In genomic region chr14:50225067-50225973, GRCh38 we compare ENCODE assay signal across 9 cellular contexts. TPM values are rescaled to one million over a fixed set of nuclear protein-coding genes. Genes with fewer than 3 reads are reported as not detected.
DNase-seq lines count a peak whose midpoint lies in the region; ATAC-seq and TF ChIP-seq lines count a peak whose summit lies in the region.
"Had no signal": no experiment of that assay in that cellular context is flagged by ENCODE, and none has a peak within 500 bp of the region (broad histone marks: within the 10 kb centered on the region; RNA-seq: fewer than 3 reads in every experiment).

No MANE protein-coding gene starts in this region.

- no peaks in the 10 kb centered on the region for H3K27me3 ChIP-seq in CD8-positive, alpha-beta T cell (ENCODE audit: insufficient read depth, low read length)
- H3K27me3 ChIP-seq in parathyroid adenoma (ENCODE audit: control insufficient read depth, insufficient read depth, low read length): no peaks in the 10 kb centered on the region

- no peaks in the 10 kb centered on the region for H3K9me3 Mint-ChIP-seq in CD8-positive, alpha-beta T cell

- H3K27me3 Mint-ChIP-seq in CD8-positive, alpha-beta T cell (ENCODE audit: low read depth): no peaks in the 10 kb centered on the region

- H3K36me3 ChIP-seq in CD8-positive, alpha-beta T cell (ENCODE audit: insufficient read depth, low read length): no peaks in the 10 kb centered on the region
- H3K36me3 ChIP-seq in parathyroid adenoma (ENCODE audit: control insufficient read depth, insufficient read depth, low read length): no peaks in the 10 kb centered on the region

- peak overlapping the region; percentile 67 for H3K4me2 ChIP-seq in parathyroid adenoma (ENCODE audit: low read length)

- no peak overlapping the region for H3K27ac ChIP-seq in CD8-positive, alpha-beta T cell (ENCODE audit: low read depth, low read length)
- H3K27ac ChIP-seq in parathyroid adenoma: peak overlapping the region; percentile 59

- H3K4me1 Mint-ChIP-seq in CD8-positive, alpha-beta T cell (ENCODE audit: low read depth): peaks cover 64% of the 10 kb centered on the region

- peak overlapping the region; percentile 56 for H3K27ac Mint-ChIP-seq in CD8-positive, alpha-beta T cell

- CTCF ChIA-PET in CD8-positive, alpha-beta T cell (lab: Charles Lee): no interaction called here

- intact Hi-C loops in CD8-positive, alpha-beta T cell (cut with DNase I, micrococcal nuclease): no loop called here

- ATAC-seq in CD8-positive, alpha-beta T cell: no peak
- no peak for ATAC-seq in GM19023 (IDR thresholded peaks at IDR 0.05; ENCODE audit: unreplicated experiment)
- no peak for ATAC-seq in GM21528 (IDR thresholded peaks at IDR 0.05; ENCODE audit: low FRiP score, unreplicated experiment)

- POLR2A ChIA-PET in CD8-positive, alpha-beta T cell (lab: Charles Lee): interaction anchor here (0.6 kb wide), 1 partner anchor 1669 kb away, joined by 4 read pairs; no protein-coding TSS in a partner anchor

- TF ChIP-seq CTCF in CD8-positive, alpha-beta T cell (IDR thresholded peaks at IDR 0.05): no peak
- no peak for TF ChIP-seq CTCF in parathyroid adenoma (IDR thresholded peaks at IDR 0.05)

- H3K36me3 Mint-ChIP-seq in CD8-positive, alpha-beta T cell: peaks cover 4% of the 10 kb centered on the region

- no peak overlapping the region for H2AFZ ChIP-seq in parathyroid adenoma

- H3K4me3 ChIP-seq in CD8-positive, alpha-beta T cell (ENCODE audit: low read depth, low read length): no peak overlapping the region
- H3K4me3 ChIP-seq in parathyroid adenoma (ENCODE audit: low read depth, low read length): peak overlapping the region; percentile 48

- H3K4me3 Mint-ChIP-seq in CD8-positive, alpha-beta T cell: no peak overlapping the region

- H3K9me3 ChIP-seq in CD8-positive, alpha-beta T cell (ENCODE audit: low read length): no peaks in the 10 kb centered on the region
- H3K9me3 ChIP-seq in parathyroid adenoma (ENCODE audit: control insufficient read depth, low read length): no peaks in the 10 kb centered on the region

- DNase-seq in CD8-positive, alpha-beta T cell: no peak
- peak; percentile 15 for DNase-seq in RKO (ENCODE audit: low spot score)
- DNase-seq in fibroblast of the conjunctiva (ENCODE audit: low read depth): peak; percentile 79
- no peak for DNase-seq in stimulated activated naive CD4-positive, alpha-beta T cell (lab: John Stamatoyannopoulos, UW)
- no peak for DNase-seq in NCI-H1417 (lab: John Stamatoyannopoulos, UW)
- DNase-seq: NCI-H1048 had no signal

- no peak overlapping the region for H3K9ac ChIP-seq in parathyroid adenoma

- peaks cover 49% of the 10 kb centered on the region for H3K79me2 ChIP-seq in parathyroid adenoma

- peaks cover 24% of the 10 kb centered on the region for H3K4me1 ChIP-seq in CD8-positive, alpha-beta T cell (ENCODE audit: insufficient read depth, low read length)
- peaks cover 22% of the 10 kb centered on the region for H3K4me1 ChIP-seq in parathyroid adenoma

RNA-seq across cellular contexts. Expression of gene SOS2, which starts 6.1 kb away (rescaled TPM):
- 10 to 100 TPM; 46.8 to 50.2 TPM for total RNA-seq in CD8-positive, alpha-beta T cell

Comparison
In these comparisons a context has a peak if more than half of its experiments do, and no peak if none do; other contexts are left out.
1. DNase-seq: peak in RKO (single experiment) and fibroblast of the conjunctiva (single experiment); none in CD8-positive, alpha-beta T cell (0 of 7), stimulated activated naive CD4-positive, alpha-beta T cell (0 of 6) and NCI-H1417 (0 of 3).